In the genomic region with DNA sequence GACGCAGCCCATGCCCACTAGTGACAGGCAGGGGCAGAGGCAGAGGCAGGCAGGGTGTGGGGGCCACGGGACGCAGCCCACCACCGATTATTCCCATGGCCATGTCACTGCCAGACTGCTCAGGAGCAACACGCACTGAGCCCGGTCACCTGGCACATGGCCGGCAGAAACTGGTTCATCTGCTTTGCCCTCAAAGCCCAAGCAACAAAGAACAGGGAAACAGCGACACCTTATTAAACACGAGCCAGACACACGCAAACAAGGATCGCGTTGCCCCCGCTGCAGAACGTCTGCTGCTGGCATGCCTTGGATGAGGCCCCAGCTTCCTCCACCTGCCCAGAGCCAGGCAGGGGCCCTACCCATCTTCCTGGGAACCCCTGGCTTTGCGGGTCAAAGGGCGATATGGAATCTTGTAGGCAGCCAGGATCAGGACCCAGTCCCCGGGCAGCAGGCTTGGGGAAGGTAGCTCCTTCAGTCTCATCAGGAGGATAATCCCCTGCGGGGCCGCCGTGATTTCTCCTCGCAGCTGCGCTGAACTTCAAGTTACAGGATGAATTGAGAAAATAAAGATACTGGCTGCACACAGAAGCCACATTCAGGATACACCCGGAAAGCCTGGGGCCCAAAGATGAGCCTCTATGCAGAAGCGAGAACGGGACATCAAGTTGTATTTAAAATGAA, we compare ENCODE assay signal across 14 cellular contexts. TPM values are rescaled to one million over a fixed set of nuclear protein-coding genes. Genes with fewer than 3 reads are reported as not detected.
DNase-seq lines count a peak whose midpoint lies in the region; ATAC-seq and TF ChIP-seq lines count a peak whose summit lies in the region.
"Had no signal": no experiment of that assay in that cellular context is flagged by ENCODE, and none has a peak within 500 bp of the region (broad histone marks: within the 10 kb centered on the region; RNA-seq: fewer than 3 reads in every experiment).

No MANE protein-coding gene starts in this region.

- 71 to 72% methylated on average over 4 to 16 of the region's 25 CpGs for WGBS in esophagus squamous epithelium, 2 donors

- H3K27me3 ChIP-seq in KMS-11 (ENCODE audit: insufficient read depth, low read depth) (peaks cover 8% of the 10 kb centered on the region; the same call in 1 of the 2 replicates), esophagus squamous epithelium (no peaks in the 10 kb centered on the region), skeletal muscle satellite cell (ENCODE audit: control insufficient read depth, insufficient read depth, low read length) (no peaks in the 10 kb centered on the region), uterus (no peaks in the 10 kb centered on the region)
- H3K27me3 ChIP-seq: dorsolateral prefrontal cortex had no signal

- intact Hi-C loops in esophagus squamous epithelium (cut with DNase I) (no loop called here), uterus (cut with DNase I; ENCODE audit: low total_unique reads) (no loop called here)

- no peak overlapping the region for H3K9ac ChIP-seq in KMS-11
- no peak overlapping the region for H3K9ac ChIP-seq in skeletal muscle satellite cell (ENCODE audit: low read depth, low read length)

- H3K4me1 ChIP-seq in KMS-11 (ENCODE audit: low read depth, poor library complexity, severe bottlenecking) (peaks cover 52% of the 10 kb centered on the region), esophagus squamous epithelium (peaks cover 28 to 89% (median 32%) of the 10 kb centered on the region in 3 donors), skeletal muscle satellite cell (ENCODE audit: control insufficient read depth, insufficient read depth, low read length) (peaks cover 69% of the 10 kb centered on the region), uterus (peaks cover 5 to 12% of the 10 kb centered on the region in 2 donors)

- ATAC-seq in HG02642 (IDR thresholded peaks at IDR 0.05; ENCODE audit: poor library complexity, unreplicated experiment) = no peak

- H3K36me3 ChIP-seq in KMS-11 (ENCODE audit: insufficient read depth) (no peaks in the 10 kb centered on the region), esophagus squamous epithelium (no peaks in the 10 kb centered on the region), skeletal muscle satellite cell (ENCODE audit: insufficient read depth, low read length) (no peaks in the 10 kb centered on the region), uterus (no peaks in the 10 kb centered on the region)
- H3K36me3 ChIP-seq: neutrophil had no signal

- H3K9me3 ChIP-seq in esophagus squamous epithelium (no peaks in the 10 kb centered on the region), skeletal muscle satellite cell (replicated peaks; ENCODE audit: low read length) (no peaks in the 10 kb centered on the region), uterus (no peaks in the 10 kb centered on the region)
- H3K9me3 ChIP-seq: neutrophil had no signal

- no peak overlapping the region for H3K27ac ChIP-seq in KMS-11
- H3K27ac ChIP-seq in esophagus squamous epithelium = peak overlapping the region in 3 of 4 donors; percentile 28 to 76 (median 76)
- H3K27ac ChIP-seq in uterus = peak overlapping the region in 1 of 2 donors; percentile 60
- H3K27ac ChIP-seq: neutrophil had no signal

- H4K20me1 ChIP-seq in KMS-11 (ENCODE audit: insufficient read depth) = no peaks in the 10 kb centered on the region

- peak; percentile 73 for DNase-seq in NCI-H526 treated with DMSO at 0.1 percent for 48 hours (lab: John Stamatoyannopoulos, UW)
- no peak for DNase-seq in esophagus squamous epithelium (lab: John Stamatoyannopoulos, UW)
- no peak for DNase-seq in activated CD8-positive, alpha-beta memory T cell treated with anti-CD3 and anti-CD28 coated beads, Interleukin-2, amount 50 U/mL, for 4 hours
- DNase-seq in uterus = no peak
- no peak for DNase-seq in activated CD8-positive, alpha-beta memory T cell treated with anti-CD3 and anti-CD28 coated beads for 24 hours
- DNase-seq: activated CD4-positive, alpha-beta T cell treated with anti-CD3 and anti-CD28 coated beads for 1 hour; activated naive CD4-positive, alpha-beta T cell treated with Interleukin-2 at 50 U/mL for 16 hours; CD4-positive, alpha-beta memory T cell; stimulated activated CD4-positive, alpha-beta T cell treated with anti-CD3 and anti-CD28 coated beads, Interleukin-2, amount 100 ng/mL, for 48 hours had no signal

- TF ChIP-seq POLR2A in esophagus squamous epithelium (IDR thresholded peaks at IDR 0.05) = no peak
- no peak for TF ChIP-seq POLR2A in uterus (IDR thresholded peaks at IDR 0.05)

- H3K4me2 ChIP-seq in KMS-11 (peak overlapping the region; percentile 34; the same call in 1 of the 2 replicates), skeletal muscle satellite cell (ENCODE audit: low read length) (peak overlapping the region; percentile 41)

- H2AFZ ChIP-seq in KMS-11 (ENCODE audit: low read depth) = no peak overlapping the region

- TF ChIP-seq CTCF in KMS-11 (conservative IDR thresholded peaks at IDR 0.05; ENCODE audit: low read depth, low read length) (no peak), esophagus squamous epithelium (IDR thresholded peaks at IDR 0.05) (peak in 1 of 6 experiments; percentile 47), uterus (IDR thresholded peaks at IDR 0.05) (no peak)

- H3K4me3 ChIP-seq in KMS-11 (IDR thresholded peaks at IDR 0.05; ENCODE audit: insufficient read depth, low read depth, low read length) (no peak overlapping the region), esophagus squamous epithelium (no peak overlapping the region), skeletal muscle satellite cell (ENCODE audit: low read length) (peak overlapping the region; percentile 17), uterus (no peak overlapping the region)
- H3K4me3 ChIP-seq: dorsolateral prefrontal cortex had no signal

- no peaks in the 10 kb centered on the region for H3K79me2 ChIP-seq in KMS-11 (ENCODE audit: insufficient read depth, low read depth)

RNA-seq across cellular contexts. Expression of a gene that starts 4.8 kb away (rescaled TPM):
- 10 to 100 TPM in 2 of 4 donors, 1 to 10 TPM in 2; 6.4 to 20.2 (median 11.5) TPM for total RNA-seq in esophagus squamous epithelium
- total RNA-seq in skeletal muscle satellite cell (2012; rRNA removed) = 49.1 and 59.3 TPM in 2 replicates
- 10 to 100 TPM in 2 of 4 donors, 1 to 10 TPM in 2; 3.8 to 58.2 (median 18.3) TPM for total RNA-seq in uterus

RNA-seq across cellular contexts. Expression of a gene that starts 5.6 kb away (rescaled TPM):
- 1 to 10 TPM in 3 of 4 donors, under 1 TPM in 1; 0.32 to 3.9 (median 2.1) TPM for total RNA-seq in esophagus squamous epithelium
- 2.0 and 2.8 TPM in 2 replicates for total RNA-seq in skeletal muscle satellite cell (2012; rRNA removed)
- 10 to 100 TPM in 1 of 4 donors, 1 to 10 TPM in 2, under 1 TPM in 1; 0.88 to 16.6 (median 4.8) TPM for total RNA-seq in uterus
